ENCODE assay signal across 20 cellular contexts in genomic region chr11:1507381-1508140, GRCh38. TPM values are rescaled to one million over a fixed set of nuclear protein-coding genes. Genes with fewer than 3 reads are reported as not detected.
DNase-seq lines count a peak whose midpoint lies in the region; ATAC-seq, FAIRE-seq and TF ChIP-seq lines count a peak whose summit lies in the region.
"Had no signal": no experiment of that assay in that cellular context is flagged by ENCODE, and none has a peak within 500 bp of the region (broad histone marks: within the 10 kb centered on the region; RNA-seq: fewer than 3 reads in every experiment).

No MANE protein-coding gene starts in this region.

- peak overlapping the region in 2 of 7 donors; percentile 10 to 63 for H3K27ac Mint-ChIP-seq in CD14-positive monocyte
- peak overlapping the region in 4 of 5 experiments; percentile 50 to 89 (median 55) for H3K27ac Mint-ChIP-seq in brain
- H3K27ac Mint-ChIP-seq in activated CD8-positive, alpha-beta T cell treated with anti-CD3 and anti-CD28 coated beads for 36 hours = no peak overlapping the region
- H3K27ac Mint-ChIP-seq: activated CD4-positive, alpha-beta T cell treated with anti-CD3 and anti-CD28 coated beads, Interleukin-2, amount 10 ng/mL, durations not matched to agents 7 days and 5 days; activated naive CD4-positive, alpha-beta T cell treated with anti-CD3 and anti-CD28 coated beads, Interleukin-2, amount 10 ng/mL, durations not matched to agents 7 days and 5 days; CD8-positive, alpha-beta T cell; stimulated activated memory B cell treated with anti-CD40 and anti-IgM and Interleukin-4, amounts not matched to agents 10 μg/mL and 1 μg/mL and 100 μg/mL, for 72 hours; type B pancreatic cell had no signal

- CTCF ChIA-PET in activated CD8-positive, alpha-beta T cell treated with anti-CD3 and anti-CD28 coated beads for 36 hours (lab: Charles Lee) = interaction anchor here (0.7 to 3.2 kb wide), 2 partner anchors 8 to 305 kb away, joined by 3 to 9 read pairs; no protein-coding TSS in a partner anchor

- no peaks in the 10 kb centered on the region for H3K27me3 ChIP-seq in sigmoid colon
- H3K27me3 ChIP-seq: foreskin keratinocyte had no signal

- peaks cover 0 to 4% (median 2%) of the 10 kb centered on the region in 3 donors for H3K27me3 Mint-ChIP-seq in CD14-positive monocyte (ENCODE audit: low read depth in 3 of 3)
- peaks cover 4% of the 10 kb centered on the region for H3K27me3 Mint-ChIP-seq in brain
- H3K27me3 Mint-ChIP-seq in activated CD8-positive, alpha-beta T cell treated with anti-CD3 and anti-CD28 coated beads for 36 hours = no peaks in the 10 kb centered on the region
- H3K27me3 Mint-ChIP-seq: activated CD4-positive, alpha-beta T cell treated with anti-CD3 and anti-CD28 coated beads, Interleukin-2, amount 10 ng/mL, durations not matched to agents 7 days and 5 days; activated naive CD4-positive, alpha-beta T cell treated with anti-CD3 and anti-CD28 coated beads, Interleukin-2, amount 10 ng/mL, durations not matched to agents 7 days and 5 days; naive thymus-derived CD8-positive, alpha-beta T cell; stimulated activated memory B cell treated with anti-CD40 and anti-IgM and Interleukin-4, amounts not matched to agents 10 μg/mL and 1 μg/mL and 100 μg/mL, for 72 hours; type B pancreatic cell had no signal

- POLR2A ChIA-PET in activated CD8-positive, alpha-beta T cell treated with anti-CD3 and anti-CD28 coated beads for 36 hours (lab: Charles Lee) = interaction anchor here (0.6 kb wide), 1 partner anchor 19 kb away, joined by 3 read pairs; no protein-coding TSS in a partner anchor

- TF ChIP-seq EP300 in sigmoid colon (IDR thresholded peaks at IDR 0.05) = no peak

- FAIRE-seq in kidney (lab: Jason Lieb, UNC) = no peak

- H3K4me3 ChIP-seq in kidney (ENCODE audit: low read length in 2 of 2) (no peak overlapping the region), sigmoid colon (no peak overlapping the region)

- H3K27ac ChIP-seq in kidney (ENCODE audit: low read depth in 2 of 2, low read length in 2 of 2) (no peak overlapping the region), sigmoid colon (peak overlapping the region in 3 of 4 donors; percentile 49 to 63 (median 61))
- H3K27ac ChIP-seq: foreskin keratinocyte had no signal

- H3K4me3 Mint-ChIP-seq in CD14-positive monocyte (no peak overlapping the region), brain (peak overlapping the region in 1 of 5 experiments; percentile 9)
- H3K4me3 Mint-ChIP-seq in activated CD8-positive, alpha-beta T cell treated with anti-CD3 and anti-CD28 coated beads for 36 hours = no peak overlapping the region
- H3K4me3 Mint-ChIP-seq: activated CD4-positive, alpha-beta T cell treated with anti-CD3 and anti-CD28 coated beads, Interleukin-2, amount 10 ng/mL, durations not matched to agents 7 days and 5 days; activated naive CD4-positive, alpha-beta T cell treated with anti-CD3 and anti-CD28 coated beads, Interleukin-2, amount 10 ng/mL, durations not matched to agents 7 days and 5 days; CD8-positive, alpha-beta T cell; stimulated activated memory B cell treated with anti-CD40 and anti-IgM and Interleukin-4, amounts not matched to agents 10 μg/mL and 1 μg/mL and 100 μg/mL, for 72 hours; type B pancreatic cell had no signal

- ATAC-seq in activated CD8-positive, alpha-beta T cell treated with anti-CD3 and anti-CD28 coated beads for 36 hours = no peak
- ATAC-seq in GM18861 (IDR thresholded peaks at IDR 0.05; ENCODE audit: unreplicated experiment) (no peak), GM21619 (IDR thresholded peaks at IDR 0.05; ENCODE audit: unreplicated experiment) (no peak)
- ATAC-seq: CD8-positive, alpha-beta T cell; foreskin keratinocyte; naive thymus-derived CD8-positive, alpha-beta T cell had no signal

- TF ChIP-seq CTCF in CD14-positive monocyte (IDR thresholded peaks at IDR 0.05) (no peak), brain (conservative IDR thresholded peaks at IDR 0.05) (no peak), kidney (IDR thresholded peaks at IDR 0.05; ENCODE audit: borderline replicate concordance, extremely low read depth, insufficient read depth) (no peak), sigmoid colon (IDR thresholded peaks at IDR 0.05) (no peak)
- no peak for TF ChIP-seq CTCF in activated CD8-positive, alpha-beta T cell treated with anti-CD3 and anti-CD28 coated beads for 36 hours (IDR thresholded peaks at IDR 0.05)

- intact Hi-C loops in CD14-positive monocyte (cut with micrococcal nuclease) = no loop called here
- intact Hi-C loops in kidney (cut with DNase I) = no loop called here
- intact Hi-C loops in sigmoid colon (cut with DNase I) = loop anchor here (10.0 kb wide), 1 partner anchor 203 kb away; the partner anchor contains the start of gene TOLLIP
- intact Hi-C loops in activated CD8-positive, alpha-beta T cell treated with anti-CD3 and anti-CD28 coated beads for 36 hours (cut with micrococcal nuclease) = no loop called here

- TF ChIP-seq POLR2A in sigmoid colon (IDR thresholded peaks at IDR 0.05) = no peak

- peaks cover 10% of the 10 kb centered on the region for H3K4me1 Mint-ChIP-seq in CD14-positive monocyte
- H3K4me1 Mint-ChIP-seq in brain = peaks cover 49% of the 10 kb centered on the region
- peaks cover 29% of the 10 kb centered on the region for H3K4me1 Mint-ChIP-seq in activated CD8-positive, alpha-beta T cell treated with anti-CD3 and anti-CD28 coated beads for 36 hours (ENCODE audit: low read depth)
- H3K4me1 Mint-ChIP-seq: activated naive CD4-positive, alpha-beta T cell treated with anti-CD3 and anti-CD28 coated beads, Interleukin-2, amount 10 ng/mL, durations not matched to agents 7 days and 5 days had no signal

- H3K9me3 ChIP-seq in kidney (ENCODE audit: control insufficient read depth in 1 of 2, low read length in 2 of 2) = no peaks in the 10 kb centered on the region
- H3K9me3 ChIP-seq in sigmoid colon = no peaks in the 10 kb centered on the region

- H3K9me3 Mint-ChIP-seq in CD14-positive monocyte = no peaks in the 10 kb centered on the region
- no peaks in the 10 kb centered on the region for H3K9me3 Mint-ChIP-seq in brain
- no peaks in the 10 kb centered on the region for H3K9me3 Mint-ChIP-seq in activated CD8-positive, alpha-beta T cell treated with anti-CD3 and anti-CD28 coated beads for 36 hours
- H3K9me3 Mint-ChIP-seq: activated CD4-positive, alpha-beta T cell treated with anti-CD3 and anti-CD28 coated beads, Interleukin-2, amount 10 ng/mL, durations not matched to agents 7 days and 5 days; activated naive CD4-positive, alpha-beta T cell treated with anti-CD3 and anti-CD28 coated beads, Interleukin-2, amount 10 ng/mL, durations not matched to agents 7 days and 5 days; CD8-positive, alpha-beta T cell; naive thymus-derived CD8-positive, alpha-beta T cell; stimulated activated memory B cell treated with anti-CD40 and anti-IgM and Interleukin-4, amounts not matched to agents 10 μg/mL and 1 μg/mL and 100 μg/mL, for 72 hours; type B pancreatic cell had no signal

- no peak overlapping the region for H3K9ac ChIP-seq in kidney (ENCODE audit: low read length in 2 of 2)

- 71 to 88% methylated on average over 21 of the region's 21 CpGs for WGBS in sigmoid colon, 2 donors

- DNase-seq in CD14-positive monocyte (ENCODE audit: low spot score) (peak; percentile 30), kidney (peak; percentile 54), sigmoid colon (no peak), NK-92 (lab: John Stamatoyannopoulos, UW; ENCODE audit: unreplicated experiment) (no peak)
- no peak for DNase-seq in activated CD8-positive, alpha-beta T cell treated with anti-CD3 and anti-CD28 coated beads for 36 hours
- DNase-seq: activated CD4-positive, alpha-beta T cell treated with anti-CD3 and anti-CD28 coated beads, Interleukin-2, amount 10 ng/mL, durations not matched to agents 7 days and 5 days; activated naive CD4-positive, alpha-beta T cell treated with anti-CD3 and anti-CD28 coated beads, Interleukin-2, amount 10 ng/mL, durations not matched to agents 7 days and 5 days; DMS79; foreskin keratinocyte; naive thymus-derived CD8-positive, alpha-beta T cell; NCI-H2029; NCI-H446 treated with DMSO at 0.1 percent for 48 hours; NK-92 treated with Interleukin-12 subunit alpha and Interleukin-12 subunit beta, amount 100 ng/mL, for 24 hours; stimulated activated CD4-positive, alpha-beta T cell treated with anti-CD3 and anti-CD28 coated beads, Interleukin-15, amount 100 ng/mL, for 24 hours had no signal

- H3K36me3 Mint-ChIP-seq in CD14-positive monocyte = peaks cover 1 to 15% of the 10 kb centered on the region in 2 donors
- no peaks in the 10 kb centered on the region for H3K36me3 Mint-ChIP-seq in brain
- H3K36me3 Mint-ChIP-seq in activated CD8-positive, alpha-beta T cell treated with anti-CD3 and anti-CD28 coated beads for 36 hours (ENCODE audit: low read depth) = no peaks in the 10 kb centered on the region
- H3K36me3 Mint-ChIP-seq: activated naive CD4-positive, alpha-beta T cell treated with anti-CD3 and anti-CD28 coated beads, Interleukin-2, amount 10 ng/mL, durations not matched to agents 7 days and 5 days; stimulated activated memory B cell treated with anti-CD40 and anti-IgM and Interleukin-4, amounts not matched to agents 10 μg/mL and 1 μg/mL and 100 μg/mL, for 72 hours; type B pancreatic cell had no signal

- no peaks in the 10 kb centered on the region for H3K36me3 ChIP-seq in kidney (ENCODE audit: control insufficient read depth in 1 of 2, insufficient read depth in 2 of 2, low read length in 2 of 2)
- H3K36me3 ChIP-seq in sigmoid colon = no peaks in the 10 kb centered on the region

- H3K4me1 ChIP-seq in kidney (ENCODE audit: control insufficient read depth in 1 of 2, insufficient read depth in 1 of 2, low read depth in 1 of 2, low read length in 2 of 2) (peaks cover 0 to 14% of the 10 kb centered on the region in 2 donors), sigmoid colon (peaks cover 0 to 75% (median 61%) of the 10 kb centered on the region in 4 donors)
- H3K4me1 ChIP-seq: foreskin keratinocyte had no signal

RNA-seq across cellular contexts. Expression of gene MOB2, which starts 21.0 kb away (rescaled TPM):
- 10 to 100 TPM; 22.1 to 22.5 TPM for polyA plus RNA-seq in CD14-positive monocyte
- polyA plus RNA-seq in brain (ENCODE audit: insufficient read depth, low read depth, low replicate concordance) = 37.6 TPM
- 51.7 TPM for total RNA-seq in kidney
- polyA plus RNA-seq in kidney (ENCODE audit: insufficient read depth, low read depth, low replicate concordance) = 50.7 TPM
- total RNA-seq in sigmoid colon = 10 to 100 TPM; 68.6 to 88.9 (median 71.5) TPM
- polyA plus RNA-seq in sigmoid colon = 10 to 100 TPM; 46.2 to 55.0 (median 53.5) TPM
- total RNA-seq in activated CD8-positive, alpha-beta T cell treated with anti-CD3 and anti-CD28 coated beads for 36 hours = 10 to 100 TPM; 13.2 to 14.0 TPM

Comparison
In these comparisons a context has a peak if more than half of its experiments do, and no peak if none do; other contexts are left out.
1. DNase-seq: peak in CD14-positive monocyte (single experiment) and kidney (single experiment); none in sigmoid colon (single experiment), activated CD8-positive, alpha-beta T cell treated with anti-CD3 and anti-CD28 coated beads for 36 hours (single experiment) and NK-92 (single experiment).
2. H3K27ac ChIP-seq: peak in sigmoid colon (3 of 4); none in kidney (0 of 2).